Comparison of ENCODE assay signal across 18 cellular contexts in genomic region chr4:118585015-118585414, GRCh38.
DNase-seq lines count a peak whose midpoint lies in the region; ATAC-seq and TF ChIP-seq lines count a peak whose summit lies in the region.
"Had no signal": no experiment of that assay in that cellular context is flagged by ENCODE, and none has a peak within 500 bp of the region (broad histone marks: within the 10 kb centered on the region; RNA-seq: fewer than 3 reads in every experiment).

No MANE protein-coding gene starts in this region.

- peaks cover 10% of the 10 kb centered on the region for H3K27me3 Mint-ChIP-seq in glutamatergic neuron (ENCODE audit: unreplicated experiment)

- H3K4me1 Mint-ChIP-seq in glutamatergic neuron (ENCODE audit: low read depth, unreplicated experiment): peaks cover 32% of the 10 kb centered on the region
- H3K4me1 Mint-ChIP-seq: B cell had no signal

- H3K4me2 ChIP-seq in DND-41 (ENCODE audit: insufficient read depth, low read length): no peak overlapping the region

- no peaks in the 10 kb centered on the region for H3K9me3 ChIP-seq in DND-41 (ENCODE audit: insufficient read depth, low read length, severe bottlenecking)
- H3K9me3 ChIP-seq in SJCRH30 (replicated peaks): no peaks in the 10 kb centered on the region

- no peaks in the 10 kb centered on the region for H3K36me3 Mint-ChIP-seq in glutamatergic neuron (ENCODE audit: unreplicated experiment)
- H3K36me3 Mint-ChIP-seq: CD8-positive, alpha-beta T cell had no signal

- H3K4me3 ChIP-seq in DND-41 (ENCODE audit: low read depth in 1 of 2, low read length in 2 of 2) (no peak overlapping the region), SJCRH30 (peak overlapping the region; percentile 23; the same call in 1 of the 2 replicates)

- H4K20me1 ChIP-seq in DND-41 (ENCODE audit: insufficient read depth, low read length): no peaks in the 10 kb centered on the region

- H3K9ac ChIP-seq in DND-41 (ENCODE audit: low read depth, low read length): no peak overlapping the region

- H3K27me3 ChIP-seq in DND-41 (ENCODE audit: insufficient read depth, low read length, poor library complexity) (no peaks in the 10 kb centered on the region), SJCRH30 (no peaks in the 10 kb centered on the region)

- no peaks in the 10 kb centered on the region for H3K36me3 ChIP-seq in DND-41 (ENCODE audit: insufficient read depth, low read length)
- no peaks in the 10 kb centered on the region for H3K36me3 ChIP-seq in SJCRH30

- H3K4me1 ChIP-seq in DND-41 (ENCODE audit: insufficient read depth, low read length) (no peaks in the 10 kb centered on the region), SJCRH30 (peaks cover 12% of the 10 kb centered on the region)

- H2AFZ ChIP-seq in DND-41 (ENCODE audit: low read depth, low read length): 0 out of 2 replicates have a peak overlapping the region, but pooled peaks have one; percentile 55

- no peak overlapping the region for H3K27ac ChIP-seq in DND-41 (ENCODE audit: low read length)
- H3K27ac ChIP-seq in SJCRH30: no peak overlapping the region
- H3K27ac ChIP-seq: HL-60 had no signal

- H3K4me3 Mint-ChIP-seq in glutamatergic neuron (ENCODE audit: unreplicated experiment): peak overlapping the region; percentile 48
- H3K4me3 Mint-ChIP-seq: B cell; CD8-positive, alpha-beta T cell; T-helper 1 cell treated with Interleukin-12 subunit alpha and Interleukin-12 subunit beta and Interleukin-4 antibody, amounts not matched to agents 30 μg/mL and 1 μg/mL, for 36 hours had no signal

- DNase-seq in DND-41: no peak
- DNase-seq in HT1080 (ENCODE audit: low read depth): peak; percentile 21
- DNase-seq in SJCRH30: no peak
- DNase-seq in glutamatergic neuron: no peak
- DNase-seq: CD8-positive, alpha-beta T cell; GOT3; KG1; NCI-H1092; NCI-H146; NCI-H510A treated with DMSO at 0.1 percent for 48 hours; Right ventricle myocardium superior had no signal

- TF ChIP-seq CTCF in DND-41 (IDR thresholded peaks at IDR 0.05; ENCODE audit: borderline replicate concordance, extremely low read depth, low read length, poor library complexity, severe bottlenecking): no peak
- TF ChIP-seq CTCF in glutamatergic neuron (IDR thresholded peaks at IDR 0.05; ENCODE audit: partially characterized antibody, unreplicated experiment): no peak

- ATAC-seq in DND-41 (ENCODE audit: insufficient read depth, low read depth): peak; percentile 49; the same call in 1 of the 3 replicates
- no peak for ATAC-seq in HG03135 (IDR thresholded peaks at IDR 0.05; ENCODE audit: unreplicated experiment)
- ATAC-seq in HG02678 (IDR thresholded peaks at IDR 0.05; ENCODE audit: unreplicated experiment): no peak
- ATAC-seq in HG02763 (IDR thresholded peaks at IDR 0.05; ENCODE audit: unreplicated experiment): no peak
- ATAC-seq: CD8-positive, alpha-beta T cell; SK-N-SH treated with all-trans-retinoic acid at 6 μM for 48 hours had no signal

- H3K79me2 ChIP-seq in DND-41 (ENCODE audit: insufficient read depth, low read length): no peaks in the 10 kb centered on the region

- peak overlapping the region; percentile 75 for H3K27ac Mint-ChIP-seq in glutamatergic neuron (ENCODE audit: unreplicated experiment)
- H3K27ac Mint-ChIP-seq: B cell; CD8-positive, alpha-beta T cell; T-helper 1 cell treated with Interleukin-12 subunit alpha and Interleukin-12 subunit beta and Interleukin-4 antibody, amounts not matched to agents 30 μg/mL and 1 μg/mL, for 36 hours had no signal

- peaks cover 14% of the 10 kb centered on the region for H3K9me3 Mint-ChIP-seq in glutamatergic neuron (ENCODE audit: unreplicated experiment)
- H3K9me3 Mint-ChIP-seq: CD8-positive, alpha-beta T cell; T-helper 1 cell treated with Interleukin-12 subunit alpha and Interleukin-12 subunit beta and Interleukin-4 antibody, amounts not matched to agents 30 μg/mL and 1 μg/mL, for 36 hours had no signal
